In the genomic region with DNA sequence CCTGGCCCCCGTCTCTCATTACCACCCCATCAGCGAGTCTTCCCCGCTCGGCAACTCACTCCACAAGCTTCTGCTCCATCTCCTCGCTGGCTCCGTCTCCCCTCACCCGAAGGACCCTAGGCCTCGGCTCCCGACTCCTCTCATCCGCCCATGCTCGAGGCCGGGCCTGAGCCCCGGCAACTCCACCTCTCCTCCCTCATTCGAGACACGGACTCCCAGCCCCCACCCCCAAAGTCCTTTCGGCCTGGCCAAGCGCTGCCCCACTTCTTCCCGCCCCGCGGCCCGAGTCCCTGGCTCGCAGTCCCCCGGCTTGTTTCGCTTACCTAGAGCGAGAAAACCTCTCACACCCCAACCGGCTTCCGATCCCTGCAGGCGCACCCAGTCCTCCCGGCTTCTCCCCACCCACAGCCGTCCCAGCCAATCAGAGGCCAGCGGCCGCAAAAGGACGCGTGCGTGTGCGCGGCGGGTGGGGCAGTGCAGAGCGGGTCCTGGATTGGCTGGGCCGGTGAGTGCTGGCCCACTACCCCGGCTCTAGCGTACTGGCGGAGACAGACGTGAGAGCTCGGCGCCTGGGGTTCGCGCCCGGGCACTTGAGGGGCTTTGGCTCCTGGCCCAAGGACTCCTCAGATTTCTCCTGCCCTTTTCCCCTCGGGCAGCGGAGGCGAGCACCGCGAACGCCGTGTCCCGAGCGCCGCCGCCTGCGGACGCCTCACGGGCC, we compare ENCODE assay signal across 8 cellular contexts. TPM values are rescaled to one million over a fixed set of nuclear protein-coding genes. Genes with fewer than 3 reads are reported as not detected.
DNase-seq lines count a peak whose midpoint lies in the region; ATAC-seq and TF ChIP-seq lines count a peak whose summit lies in the region.

A gene (minus strand): TSS at position 378 of the 718 bp plus-strand sequence. CDS start 10,237 bp downstream, outside the sequence.

- WGBS in gastroesophageal sphincter (ENCODE audit: low coverage in 1 of 2), 2 donors: 2% methylated on average over 25 of the region's 63 CpGs; no CpG with 5 or more reads in 1 of the 2 donors

- DNase-seq in GM04503 (ENCODE audit: low read depth) (peak; percentile 65), HFFc6 (peak; percentile 91), NB4 (ENCODE audit: low read depth) (peak; percentile 96), SK-N-MC (ENCODE audit: low read depth, low spot score) (no peak), non-pigmented ciliary epithelial cell (ENCODE audit: low read depth) (peak; percentile 76), superior temporal gyrus (ENCODE audit: extremely low spot score) (peak; percentile 97)
- peak; percentile 97 for DNase-seq in activated naive CD4-positive, alpha-beta T cell treated with anti-CD3 and anti-CD28 coated beads, Interleukin-2, amount 10 ng/mL, durations not matched to agents 7 days and 5 days

- H3K36me3 Mint-ChIP-seq in HFFc6 (ENCODE audit: low read depth): peaks cover 15% of the 10 kb centered on the region
- peaks cover 11% of the 10 kb centered on the region for H3K36me3 Mint-ChIP-seq in activated naive CD4-positive, alpha-beta T cell treated with anti-CD3 and anti-CD28 coated beads, Interleukin-2, amount 10 ng/mL, durations not matched to agents 7 days and 5 days

- no peak for TF ChIP-seq EP300 in gastroesophageal sphincter (IDR thresholded peaks at IDR 0.05)

- H3K27me3 ChIP-seq in gastroesophageal sphincter: no peaks in the 10 kb centered on the region

- no peaks in the 10 kb centered on the region for H3K9me3 Mint-ChIP-seq in HFFc6
- no peaks in the 10 kb centered on the region for H3K9me3 Mint-ChIP-seq in activated naive CD4-positive, alpha-beta T cell treated with anti-CD3 and anti-CD28 coated beads, Interleukin-2, amount 10 ng/mL, durations not matched to agents 7 days and 5 days

- H3K4me1 Mint-ChIP-seq in HFFc6 (ENCODE audit: low read depth): peaks cover 35% of the 10 kb centered on the region
- H3K4me1 Mint-ChIP-seq in activated naive CD4-positive, alpha-beta T cell treated with anti-CD3 and anti-CD28 coated beads, Interleukin-2, amount 10 ng/mL, durations not matched to agents 7 days and 5 days: peaks cover 55% of the 10 kb centered on the region

- peak within 1 kb of the TSS; percentile 99 for H3K4me3 Mint-ChIP-seq in HFFc6
- peak within 1 kb of the TSS; percentile 96 for H3K4me3 Mint-ChIP-seq in activated naive CD4-positive, alpha-beta T cell treated with anti-CD3 and anti-CD28 coated beads, Interleukin-2, amount 10 ng/mL, durations not matched to agents 7 days and 5 days

- H3K36me3 ChIP-seq in SK-N-MC (ENCODE audit: insufficient read depth, low read length): no peaks in the 10 kb centered on the region
- no peaks in the 10 kb centered on the region for H3K36me3 ChIP-seq in gastroesophageal sphincter

- H3K9me3 ChIP-seq in SK-N-MC (ENCODE audit: low read depth, low read length): no peaks in the 10 kb centered on the region
- H3K9me3 ChIP-seq in gastroesophageal sphincter: no peaks in the 10 kb centered on the region

- peak within 1 kb of the TSS; percentile 99 for H3K27ac Mint-ChIP-seq in HFFc6
- peak within 1 kb of the TSS; percentile 93 for H3K27ac Mint-ChIP-seq in activated naive CD4-positive, alpha-beta T cell treated with anti-CD3 and anti-CD28 coated beads, Interleukin-2, amount 10 ng/mL, durations not matched to agents 7 days and 5 days

- peaks cover 4% of the 10 kb centered on the region for H3K27me3 Mint-ChIP-seq in HFFc6 (ENCODE audit: insufficient read depth)
- peaks cover 33% of the 10 kb centered on the region for H3K27me3 Mint-ChIP-seq in activated naive CD4-positive, alpha-beta T cell treated with anti-CD3 and anti-CD28 coated beads, Interleukin-2, amount 10 ng/mL, durations not matched to agents 7 days and 5 days

- H3K27ac ChIP-seq in SK-N-MC: no peak within 1 kb of the TSS
- H3K27ac ChIP-seq in gastroesophageal sphincter: peak within 1 kb of the TSS; percentile 85 to 99 (median 96)

- CTCF ChIA-PET in activated naive CD4-positive, alpha-beta T cell treated with anti-CD3 and anti-CD28 coated beads, Interleukin-2, amount 10 ng/mL, durations not matched to agents 7 days and 5 days (lab: Charles Lee): interaction anchor here (0.9 to 2.1 kb wide), 2 partner anchors 35 to 77 kb away, joined by 3 to 7 read pairs; no protein-coding TSS in a partner anchor

- H3K4me3 ChIP-seq in NB4 (ENCODE audit: low read depth, low read length): peak within 1 kb of the TSS; percentile 89
- peak within 1 kb of the TSS; percentile 88 for H3K4me3 ChIP-seq in SK-N-MC
- H3K4me3 ChIP-seq in gastroesophageal sphincter: peak within 1 kb of the TSS; percentile 68 to 76

- H3K9ac ChIP-seq in SK-N-MC (ENCODE audit: insufficient read length): peak within 1 kb of the TSS; percentile 80

- TF ChIP-seq POLR2A in NB4 (IDR thresholded peaks at IDR 0.05; ENCODE audit: extremely low read depth, insufficient read length) (peak; percentile 68), gastroesophageal sphincter (IDR thresholded peaks at IDR 0.05) (peak; percentile 94 to 96)

- peaks cover 16 to 53% (median 22%) of the 10 kb centered on the region in 3 donors for H3K4me1 ChIP-seq in gastroesophageal sphincter

- peak; percentile 100 for ATAC-seq in gastroesophageal sphincter

- no peak for TF ChIP-seq CTCF in HFFc6 (IDR thresholded peaks at IDR 0.05)
- TF ChIP-seq CTCF in NB4 (IDR thresholded peaks at IDR 0.05; ENCODE audit: low read depth, low read length): no peak
- no peak for TF ChIP-seq CTCF in gastroesophageal sphincter (IDR thresholded peaks at IDR 0.05)

RNA-seq across cellular contexts. Expression of the gene that starts here (rescaled TPM):
- total RNA-seq in HFFc6 (2021; fragmentation: NEBNext Ultra II Directional; extraction: Animal tissue kit (Norgen Biotek cat#: 25700)): 100 to 1,000 TPM; 115 to 144 (median 125) TPM
- total RNA-seq in gastroesophageal sphincter: 100 to 1,000 TPM; 173 to 657 (median 393) TPM
